ENCODE assay signal across 11 cellular contexts in genomic region chr2:193240752-193241151, GRCh38.
DNase-seq lines count a peak whose midpoint lies in the region; ATAC-seq and TF ChIP-seq lines count a peak whose summit lies in the region.
"Had no signal": no experiment of that assay in that cellular context is flagged by ENCODE, and none has a peak within 500 bp of the region (broad histone marks: within the 10 kb centered on the region; RNA-seq: fewer than 3 reads in every experiment).

No MANE protein-coding gene starts in this region.

- H3K36me3 Mint-ChIP-seq in GM23338 (ENCODE audit: low read depth) = no peaks in the 10 kb centered on the region
- H3K36me3 Mint-ChIP-seq: IgD-negative memory B cell had no signal

- TF ChIP-seq CTCF in GM10248 (IDR thresholded peaks at IDR 0.05; ENCODE audit: control extremely low read depth, extremely low read depth, low read depth, missing control alignments) = peak; percentile 10
- peak; percentile 53 to 72 for TF ChIP-seq CTCF in GM23338 (conservative IDR thresholded peaks at IDR 0.05; ENCODE audit: low read depth in 2 of 2)
- TF ChIP-seq CTCF in kidney epithelial cell (IDR thresholded peaks at IDR 0.05; ENCODE audit: insufficient read depth, low read length, poor library complexity, severe bottlenecking) = peak; percentile 36

- ATAC-seq in GM23338 (peak; percentile 73), HG03196 (IDR thresholded peaks at IDR 0.05; ENCODE audit: unreplicated experiment) (no peak)

- no peaks in the 10 kb centered on the region for H3K9me3 Mint-ChIP-seq in GM23338
- H3K9me3 Mint-ChIP-seq: T-helper 1 cell treated with Interleukin-12 subunit alpha and Interleukin-12 subunit beta and Interleukin-4 antibody, amounts not matched to agents 30 μg/mL and 1 μg/mL, for 36 hours had no signal

- H3K36me3 ChIP-seq in GM23338 (ENCODE audit: insufficient read depth) (no peaks in the 10 kb centered on the region), kidney epithelial cell (ENCODE audit: control insufficient read depth, insufficient read depth, low read length) (no peaks in the 10 kb centered on the region)

- no peaks in the 10 kb centered on the region for H3K4me1 ChIP-seq in GM23338 (ENCODE audit: insufficient read depth)

- H3K27me3 ChIP-seq in GM23338 (ENCODE audit: insufficient read depth) = no peaks in the 10 kb centered on the region
- H3K27me3 ChIP-seq in kidney epithelial cell (ENCODE audit: control insufficient read depth, insufficient read depth, low read length) = no peaks in the 10 kb centered on the region

- no peaks in the 10 kb centered on the region for H3K9me2 ChIP-seq in GM23338 (ENCODE audit: insufficient read depth)

- H3K27ac ChIP-seq in GM23338 (ENCODE audit: low read depth) = no peak overlapping the region

- no peaks in the 10 kb centered on the region for H3K4me1 Mint-ChIP-seq in GM23338

- no peak overlapping the region for H2AFZ ChIP-seq in GM23338

- H3K27ac Mint-ChIP-seq in GM23338 = no peak overlapping the region
- H3K27ac Mint-ChIP-seq: IgD-negative memory B cell; T-helper 1 cell treated with Interleukin-12 subunit alpha and Interleukin-12 subunit beta and Interleukin-4 antibody, amounts not matched to agents 30 μg/mL and 1 μg/mL, for 36 hours had no signal

- DNase-seq in GM10248 (ENCODE audit: extremely low spot score) (no peak), GM23338 (ENCODE audit: low spot score) (peak; percentile 82), NCI-H748 (lab: John Stamatoyannopoulos, UW; ENCODE audit: unreplicated experiment) (peak; percentile 58), kidney epithelial cell (ENCODE audit: low read depth) (no peak), NCI-H774 (lab: John Stamatoyannopoulos, UW) (no peak), NCI-H345 treated with DMSO at 0.1 percent for 48 hours (lab: John Stamatoyannopoulos, UW; ENCODE audit: unreplicated experiment) (no peak), NCI-H2107 treated with DMSO at 0.1 percent for 48 hours (lab: John Stamatoyannopoulos, UW; ENCODE audit: unreplicated experiment) (no peak)
- DNase-seq: GOT3 had no signal

- no peaks in the 10 kb centered on the region for H3F3A ChIP-seq in GM23338 (replicated peaks; ENCODE audit: low read depth)

- no peaks in the 10 kb centered on the region for H4K20me1 ChIP-seq in GM23338 (replicated peaks; ENCODE audit: insufficient read depth)

- POLR2A ChIA-PET in GM10248 (lab: Yijun Ruan, JAX) = no interaction called here

- H3K4me3 Mint-ChIP-seq in GM23338 = no peak overlapping the region
- H3K4me3 Mint-ChIP-seq: IgD-negative memory B cell; T-helper 1 cell treated with Interleukin-12 subunit alpha and Interleukin-12 subunit beta and Interleukin-4 antibody, amounts not matched to agents 30 μg/mL and 1 μg/mL, for 36 hours had no signal

- H3K79me2 ChIP-seq in GM23338 (replicated peaks; ENCODE audit: insufficient read depth) = no peaks in the 10 kb centered on the region

- no peaks in the 10 kb centered on the region for H3K27me3 Mint-ChIP-seq in GM23338 (ENCODE audit: insufficient read depth, low read depth, poor library complexity)
- H3K27me3 Mint-ChIP-seq: IgD-negative memory B cell had no signal

- CTCF ChIA-PET in GM10248 (lab: Yijun Ruan, JAX) = interaction anchor here (1.0 to 2.4 kb wide), 8 partner anchors 10 to 62 kb away, joined by 3 to 8 read pairs (median 4); no protein-coding TSS in a partner anchor

- no peak overlapping the region for H3K4me2 ChIP-seq in GM23338

- H3K4me3 ChIP-seq in GM23338 (no peak overlapping the region), kidney epithelial cell (ENCODE audit: low read depth, low read length) (no peak overlapping the region)

TF ChIP-seq in GM23338, 12 proteins besides CTCF, POLR2A, EP300 and RAD21 (continues in another document):
- TF ChIP-seq CREB1 (CRISPR knock-in tag; IDR thresholded peaks at IDR 0.05; ENCODE audit: low read depth) (no peak), ZNF331 (CRISPR knock-in tag; IDR thresholded peaks at IDR 0.05; ENCODE audit: low read depth) (no peak), EZH2phosphoT487 (IDR thresholded peaks at IDR 0.05; ENCODE audit: unreplicated experiment) (no peak), NANOG (IDR thresholded peaks at IDR 0.05; ENCODE audit: borderline replicate concordance) (no peak), EZH2 (IDR thresholded peaks at IDR 0.05; ENCODE audit: low read depth, unreplicated experiment) (no peak), ETS1 (IDR thresholded peaks at IDR 0.05) (no peak), REST (IDR thresholded peaks at IDR 0.05; ENCODE audit: unreplicated experiment) (no peak), STAT1 (IDR thresholded peaks at IDR 0.05; ENCODE audit: unreplicated experiment) (no peak), JUNB (IDR thresholded peaks at IDR 0.05; ENCODE audit: unreplicated experiment) (no peak)

Comparison
In these comparisons a context has a peak if more than half of its experiments do, and no peak if none do; other contexts are left out.
1. DNase-seq: peak in GM23338 (single experiment) and NCI-H748 (single experiment); none in GM10248 (single experiment), kidney epithelial cell (single experiment), NCI-H774 (single experiment), NCI-H345 treated with DMSO at 0.1 percent for 48 hours (single experiment) and NCI-H2107 treated with DMSO at 0.1 percent for 48 hours (single experiment).
2. CTCF ChIP-seq: peak in every context shown above with its lines; median percentile 62 in GM23338; 36 in kidney epithelial cell; 10 in GM10248.